In the genomic region with DNA sequence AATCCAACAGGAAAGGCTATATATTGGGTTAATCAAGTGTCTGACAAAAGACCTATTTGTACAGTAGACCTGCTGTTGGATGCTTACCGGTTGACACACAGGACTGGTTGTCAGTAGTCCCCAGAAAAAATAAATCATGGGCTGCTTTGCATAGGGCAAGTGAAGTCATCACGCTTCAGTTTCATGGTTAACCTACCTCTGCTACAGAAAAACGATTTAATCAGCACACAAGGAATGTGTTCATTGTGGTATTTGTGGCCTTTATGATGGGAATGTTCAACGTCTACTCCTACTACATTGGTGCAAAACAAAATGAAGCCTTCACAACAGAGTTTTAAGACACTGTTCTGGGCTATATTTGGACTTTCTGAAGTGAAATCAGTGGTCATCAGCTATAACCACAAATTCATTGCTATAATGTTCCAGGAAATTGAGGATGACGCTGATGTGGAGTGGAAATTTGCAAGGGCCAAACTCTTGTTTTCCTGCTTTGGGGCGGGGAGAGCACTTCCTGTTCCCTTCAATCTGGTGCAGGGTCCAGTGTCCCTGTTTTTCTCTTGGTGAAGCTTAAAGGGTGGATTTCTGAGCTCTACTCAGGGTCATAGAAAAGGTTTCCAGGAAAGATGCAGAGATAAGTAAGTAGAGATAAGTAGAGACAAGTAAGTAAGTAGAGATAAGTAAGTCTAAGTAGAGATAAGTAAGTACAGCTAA, we compare ENCODE assay signal across 17 cellular contexts. TPM values are rescaled to one million over a fixed set of nuclear protein-coding genes. Genes with fewer than 3 reads are reported as not detected.
DNase-seq lines count a peak whose midpoint lies in the region; ATAC-seq lines count a peak whose summit lies in the region.
"Had no signal": no experiment of that assay in that cellular context is flagged by ENCODE, and none has a peak within 500 bp of the region (broad histone marks: within the 10 kb centered on the region; RNA-seq: fewer than 3 reads in every experiment).

No MANE protein-coding gene starts in this region.

- no peak overlapping the region for H2AFZ ChIP-seq in Karpas-422 (ENCODE audit: low read length)
- H2AFZ ChIP-seq: GM23338 had no signal

- no peak overlapping the region for H3K9ac ChIP-seq in Karpas-422 (ENCODE audit: low read length)
- H3K9ac ChIP-seq: KMS-11 had no signal

- no peaks in the 10 kb centered on the region for H3K79me2 ChIP-seq in Karpas-422 (ENCODE audit: low read length)

- no peak overlapping the region for H3K27ac ChIP-seq in Karpas-422 (ENCODE audit: low read length)
- H3K27ac ChIP-seq: KMS-11 had no signal

- H4K20me1 ChIP-seq in Karpas-422 (ENCODE audit: insufficient read depth, low read depth, low read length): no peaks in the 10 kb centered on the region

- H3K4me3 ChIP-seq in Karpas-422 (ENCODE audit: low read length): no peak overlapping the region
- H3K4me3 ChIP-seq: GM23338 had no signal

- no peaks in the 10 kb centered on the region for H3K36me3 ChIP-seq in Karpas-422 (ENCODE audit: insufficient read depth, low read length)
- H3K36me3 ChIP-seq: BE2C had no signal

- no peaks in the 10 kb centered on the region for H3K4me1 ChIP-seq in Karpas-422 (ENCODE audit: low read length)
- H3K4me1 ChIP-seq: BE2C had no signal

- no peak overlapping the region for H3K4me2 ChIP-seq in Karpas-422 (ENCODE audit: low read depth, low read length, poor library complexity, severe bottlenecking)
- H3K4me2 ChIP-seq: GM23338, KMS-11 had no signal

- H3K9me3 ChIP-seq in Karpas-422 (ENCODE audit: low read length): no peaks in the 10 kb centered on the region
- H3K9me3 ChIP-seq: BE2C had no signal

- DNase-seq in A172 (ENCODE audit: low spot score): peak; percentile 53
- DNase-seq in Karpas-422: peak; percentile 27
- peak; percentile 94 for DNase-seq in amniotic epithelial cell (ENCODE audit: low read depth)
- peak; percentile 29 for DNase-seq in kidney glomerular epithelial cell (lab: John Stamatoyannopoulos, UW)
- no peak for DNase-seq in SW 1271 (lab: John Stamatoyannopoulos, UW)
- DNase-seq in AG20443 (ENCODE audit: low spot score): no peak
- DNase-seq: BE2C; CD4-positive, alpha-beta memory T cell; MM.1S; NCI-H1105 treated with DMSO at 0.1 percent for 48 hours; NCI-H187; NCI-H2171; SHP77 treated with DMSO at 0.1 percent for 48 hours had no signal

- H3K9me2 ChIP-seq in Karpas-422 (replicated peaks; ENCODE audit: insufficient read depth, low read length): no peaks in the 10 kb centered on the region

- no peak for ATAC-seq in HG03457 (IDR thresholded peaks at IDR 0.05; ENCODE audit: unreplicated experiment)
- ATAC-seq in HG03175 (IDR thresholded peaks at IDR 0.05; ENCODE audit: unreplicated experiment): no peak
- ATAC-seq: GM23338 had no signal

- H3K27me3 ChIP-seq in Karpas-422 (ENCODE audit: low read length): no peaks in the 10 kb centered on the region
- H3K27me3 ChIP-seq: BE2C had no signal

RNA-seq across cellular contexts. Expression of gene GGCT, which starts 39.3 kb away (rescaled TPM):
- 121 and 147 TPM in 2 replicates for total RNA-seq in A172 (2014; rRNA removed; shearing (Covaris generic))
- 73.5 and 78.1 TPM in 2 replicates for total RNA-seq in Karpas-422 (2014; rRNA removed; shearing (Covaris generic); ENCODE audit: low replicate concordance)

RNA-seq across cellular contexts. Expression of gene GARS1, which starts 50.7 kb away (rescaled TPM):
- total RNA-seq in A172 (2014; rRNA removed; shearing (Covaris generic)): 122 and 139 TPM in 2 replicates
- 237 and 296 TPM in 2 replicates for total RNA-seq in Karpas-422 (2014; rRNA removed; shearing (Covaris generic); ENCODE audit: low replicate concordance)

Comparison
In these comparisons a context has a peak if more than half of its experiments do, and no peak if none do; other contexts are left out.
1. DNase-seq: peak in A172 (single experiment), Karpas-422 (single experiment), amniotic epithelial cell (single experiment) and kidney glomerular epithelial cell (single experiment); none in SW 1271 (0 of 2) and AG20443 (single experiment).